ENCODE assay signal across 8 cellular contexts in the genomic region with DNA sequence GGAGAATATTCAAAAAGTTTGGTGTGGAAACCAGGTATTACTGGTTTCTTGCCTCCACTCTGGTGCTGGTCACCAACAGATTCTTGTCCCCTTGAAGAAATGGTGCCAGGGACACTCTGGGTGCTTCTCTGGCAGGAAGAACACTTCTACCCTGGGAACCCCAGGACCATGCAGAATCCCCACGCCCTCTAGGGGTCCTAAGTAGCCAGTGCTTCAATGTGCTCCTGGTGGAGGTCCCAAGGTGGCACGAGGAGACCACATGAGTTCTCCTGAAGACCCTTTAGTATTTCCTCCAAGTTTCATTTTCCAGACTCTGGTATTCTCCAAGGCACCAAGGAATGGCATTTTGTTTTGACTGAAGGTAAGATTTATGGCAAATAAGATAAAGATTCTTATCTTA.
DNase-seq lines count a peak whose midpoint lies in the region; ATAC-seq, FAIRE-seq and TF ChIP-seq lines count a peak whose summit lies in the region.

No MANE protein-coding gene starts in this region.

- no peak overlapping the region for H3K9ac ChIP-seq in GM12878 (ENCODE audit: control insufficient read depth, insufficient read depth, low read length)

- H3K79me2 ChIP-seq in GM12878 (ENCODE audit: control insufficient read depth, insufficient read depth, low read length), result no peaks in the 10 kb centered on the region

- no peak overlapping the region for H3K4me2 ChIP-seq in GM12878 (ENCODE audit: control insufficient read depth, insufficient read depth)

- FAIRE-seq in GM12892 (lab: Jason Lieb, UNC) (no peak), GM12878 (lab: Jason Lieb, UNC) (peak; percentile 87), urothelium cell line (lab: Jason Lieb, UNC) (no peak)

- DNase-seq in AG04450 (ENCODE audit: low read depth, low spot score), result no peak
- peak; percentile 23 for DNase-seq in GM12892 (ENCODE audit: insufficient read length)
- DNase-seq in GM12878 (ENCODE audit: low read depth, low spot score), result no peak
- DNase-seq in urothelium cell line (ENCODE audit: low spot score), result peak; percentile 35
- DNase-seq in immature natural killer cell, result no peak
- DNase-seq in NCI-H187 (lab: John Stamatoyannopoulos, UW), result no peak
- no peak for DNase-seq in NCI-H226

- in situ Hi-C loops in GM12878 (cut with MboI), result no loop called here

- H4K20me1 ChIP-seq in GM12878 (ENCODE audit: control insufficient read depth, insufficient read depth), result no peaks in the 10 kb centered on the region

- no TSS peak for BruUV-seq in GM12878 (replicated peaks; lab: Mats Ljungman, UMichigan)

- TF ChIP-seq POLR2A in GM12892 (IDR thresholded peaks at IDR 0.05; ENCODE audit: low read depth, low read length), result no peak
- no peak for TF ChIP-seq POLR2A in GM12878 (IDR thresholded peaks at IDR 0.05; ENCODE audit: low read depth, low read length)

- H3K27me3 ChIP-seq in AG04450 (ENCODE audit: control insufficient read depth, insufficient read depth, low read length) (no peaks in the 10 kb centered on the region), GM12878 (replicated peaks in 1 of 2; ENCODE audit: control insufficient read depth in 2 of 2, insufficient read depth in 2 of 2, low read length in 1 of 2) (no peaks in the 10 kb centered on the region)

- H3K27ac ChIP-seq in AG04450 (ENCODE audit: low read depth, low read length) (no peak overlapping the region), GM12878 (ENCODE audit: control insufficient read depth, insufficient read depth) (no peak overlapping the region)

- H3K4me3 ChIP-seq in AG04450 (ENCODE audit: low read depth, low read length) (no peak overlapping the region), GM12878 (no peak overlapping the region)

- H3K27me3 Mint-ChIP-seq in immature natural killer cell (ENCODE audit: low read depth in 3 of 3), result peaks cover 2 to 6% (median 4%) of the 10 kb centered on the region in 3 donors

- H3K9me3 Mint-ChIP-seq in immature natural killer cell, result peaks cover 0 to 5% (median 0%) of the 10 kb centered on the region in 6 donors

- H3K36me3 ChIP-seq in GM12878 (ENCODE audit: control insufficient read depth in 2 of 2, insufficient read depth in 2 of 2, low read length in 1 of 2), result no peaks in the 10 kb centered on the region

- WGBS in GM12878 (ENCODE audit: insufficient coverage, insufficient replicate concordance, low lambda C conversion rate, missing lambda C conversion rate), result 0% methylated on average over 2 of the region's 2 CpGs

- no peaks in the 10 kb centered on the region for H3K36me3 Mint-ChIP-seq in immature natural killer cell

- ATAC-seq in GM12878, result peak; percentile 91

- H3K4me3 Mint-ChIP-seq in immature natural killer cell, result no peak overlapping the region

- SMC1A ChIA-PET in GM12878 (lab: Charles Lee; ENCODE audit: uncharacterized antibody, unreplicated experiment), result interaction anchor here (1.0 to 2.0 kb wide), 2 partner anchors 98 to 162 kb away, joined by 3 to 7 read pairs; no protein-coding TSS in a partner anchor

- TF ChIP-seq RAD21 in Ishikawa (IDR thresholded peaks at IDR 0.05; ENCODE audit: low read depth) (peak; percentile 42; the same call in 1 of the 2 replicates), GM12878 (IDR thresholded peaks at IDR 0.05; ENCODE audit: insufficient read depth, low read depth, low read length) (peak; percentile 63)

- no peaks in the 10 kb centered on the region for H3K4me1 ChIP-seq in GM12878 (ENCODE audit: control insufficient read depth, insufficient read depth, low read length)

- H3K27ac Mint-ChIP-seq in immature natural killer cell, result no peak overlapping the region

- no peak overlapping the region for H2AFZ ChIP-seq in GM12878 (ENCODE audit: control insufficient read depth, low read depth, low read length)

- CTCF ChIA-PET in AG04450 (lab: Charles Lee) (no interaction called here), GM12878 (lab: Yijun Ruan, JAX) (interaction anchor here (0.8 to 1.6 kb wide), 6 partner anchors 9 to 234 kb away, joined by 3 to 6 read pairs (median 4); no protein-coding TSS in a partner anchor)

- intact Hi-C loops in GM12878 (cut with micrococcal nuclease; ENCODE audit: unreplicated experiment), result loop anchor here (1.0 to 5.0 kb wide), 2 partner anchors 161 to 611 kb away; no protein-coding TSS in a partner anchor

- RAD21 ChIA-PET in GM12878 (lab: Charles Lee; ENCODE audit: unreplicated experiment), result interaction anchor here (1.5 to 1.6 kb wide), 2 partner anchors 31 to 162 kb away, joined by 3 read pairs; no protein-coding TSS in a partner anchor

- TF ChIP-seq EP300 in Ishikawa (IDR thresholded peaks at IDR 0.05; ENCODE audit: borderline replicate concordance) (no peak), GM12878 (IDR thresholded peaks at IDR 0.05; ENCODE audit: borderline replicate concordance in 1 of 2, control insufficient read depth in 1 of 2, low read depth in 2 of 2, low read length in 2 of 2) (no peak)

- no peaks in the 10 kb centered on the region for H3K4me1 Mint-ChIP-seq in immature natural killer cell

- POLR2A ChIA-PET in AG04450 (lab: Yijun Ruan, JAX) (no interaction called here), GM12878 (lab: Charles Lee) (no interaction called here)

- TF ChIP-seq CTCF in AG04450 (IDR thresholded peaks at IDR 0.05; ENCODE audit: low read depth, low read length) (peak; percentile 54), GM12878 (IDR thresholded peaks at IDR 0.05 in 2 of 3, conservative IDR thresholded peaks at IDR 0.05 in 1 of 3; ENCODE audit: control insufficient read depth in 2 of 3, extremely low read depth in 1 of 3, insufficient read depth in 1 of 3, low read depth in 3 of 3, low read length in 3 of 3) (peak; percentile 63 to 87 (median 82))

- no peaks in the 10 kb centered on the region for H3K9me3 ChIP-seq in AG04450 (ENCODE audit: control insufficient read depth, insufficient read depth, low read length)
- H3K9me3 ChIP-seq in GM12878 (replicated peaks; ENCODE audit: control insufficient read depth, insufficient read depth, low read length), result no peaks in the 10 kb centered on the region; the same call in 2 of the 3 replicates

TF ChIP-seq in Ishikawa, 13 proteins besides CTCF, POLR2A, EP300 and RAD21 (continues in another document):
- TF ChIP-seq TCF12 (IDR thresholded peaks at IDR 0.05; ENCODE audit: low read depth), result no peak
- no peak for TF ChIP-seq EGR1 (IDR thresholded peaks at IDR 0.05)
- no peak for TF ChIP-seq YY1 (IDR thresholded peaks at IDR 0.05; ENCODE audit: low read depth)
- TF ChIP-seq, protein P1, sequence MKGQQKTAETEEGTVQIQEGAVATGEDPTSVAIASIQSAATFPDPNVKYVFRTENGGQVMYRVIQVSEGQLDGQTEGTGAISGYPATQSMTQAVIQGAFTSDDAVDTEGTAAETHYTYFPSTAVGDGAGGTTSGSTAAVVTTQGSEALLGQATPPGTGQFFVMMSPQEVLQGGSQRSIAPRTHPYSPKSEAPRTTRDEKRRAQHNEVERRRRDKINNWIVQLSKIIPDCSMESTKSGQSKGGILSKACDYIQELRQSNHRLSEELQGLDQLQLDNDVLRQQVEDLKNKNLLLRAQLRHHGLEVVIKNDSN (IDR thresholded peaks at IDR 0.05), result no peak
- no peak for TF ChIP-seq FOXM1 (IDR thresholded peaks at IDR 0.05; ENCODE audit: borderline replicate concordance, low read depth)
- no peak for TF ChIP-seq ZBTB7A (IDR thresholded peaks at IDR 0.05; ENCODE audit: low read depth)
- TF ChIP-seq, protein P2, sequence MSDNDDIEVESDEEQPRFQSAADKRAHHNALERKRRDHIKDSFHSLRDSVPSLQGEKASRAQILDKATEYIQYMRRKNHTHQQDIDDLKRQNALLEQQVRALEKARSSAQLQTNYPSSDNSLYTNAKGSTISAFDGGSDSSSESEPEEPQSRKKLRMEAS (IDR thresholded peaks at IDR 0.05), result no peak
- no peak for TF ChIP-seq CEBPB (IDR thresholded peaks at IDR 0.05)
- TF ChIP-seq NFIC (IDR thresholded peaks at IDR 0.05), result no peak
- TF ChIP-seq TAF1 (IDR thresholded peaks at IDR 0.05; ENCODE audit: low read depth), result no peak

TF ChIP-seq in GM12878, 131 proteins besides CTCF, POLR2A, EP300 and RAD21:
- no peak for TF ChIP-seq MEF2A (IDR thresholded peaks at IDR 0.05; ENCODE audit: insufficient read depth, low read depth, low read length)
- no peak for TF ChIP-seq HDAC6 (IDR thresholded peaks at IDR 0.05; ENCODE audit: unreplicated experiment)
- peak; percentile 65 for TF ChIP-seq SMC3 (IDR thresholded peaks at IDR 0.05; ENCODE audit: borderline replicate concordance, low read length)
- TF ChIP-seq, protein P3, sequence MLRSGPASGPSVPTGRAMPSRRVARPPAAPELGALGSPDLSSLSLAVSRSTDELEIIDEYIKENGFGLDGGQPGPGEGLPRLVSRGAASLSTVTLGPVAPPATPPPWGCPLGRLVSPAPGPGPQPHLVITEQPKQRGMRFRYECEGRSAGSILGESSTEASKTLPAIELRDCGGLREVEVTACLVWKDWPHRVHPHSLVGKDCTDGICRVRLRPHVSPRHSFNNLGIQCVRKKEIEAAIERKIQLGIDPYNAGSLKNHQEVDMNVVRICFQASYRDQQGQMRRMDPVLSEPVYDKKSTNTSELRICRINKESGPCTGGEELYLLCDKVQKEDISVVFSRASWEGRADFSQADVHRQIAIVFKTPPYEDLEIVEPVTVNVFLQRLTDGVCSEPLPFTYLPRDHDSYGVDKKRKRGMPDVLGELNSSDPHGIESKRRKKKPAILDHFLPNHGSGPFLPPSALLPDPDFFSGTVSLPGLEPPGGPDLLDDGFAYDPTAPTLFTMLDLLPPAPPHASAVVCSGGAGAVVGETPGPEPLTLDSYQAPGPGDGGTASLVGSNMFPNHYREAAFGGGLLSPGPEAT (IDR thresholded peaks at IDR 0.05; ENCODE audit: low read depth), result 0 out of 2 replicates have a peak, but pooled peaks have one; percentile 17

Comparison
In these comparisons a context has a peak if more than half of its experiments do, and no peak if none do; other contexts are left out.
1. DNase-seq: peak in GM12892 (single experiment) and urothelium cell line (single experiment); none in AG04450 (single experiment), GM12878 (single experiment), immature natural killer cell (0 of 3), NCI-H187 (0 of 2) and NCI-H226 (single experiment).